In genomic region chr16:19382084-19382801, GRCh38 we compare ENCODE assay signal across 19 cellular contexts. TPM values are rescaled to one million over a fixed set of nuclear protein-coding genes. Genes with fewer than 3 reads are reported as not detected.
DNase-seq lines count a peak whose midpoint lies in the region; ATAC-seq and TF ChIP-seq lines count a peak whose summit lies in the region.
"Had no signal": no experiment of that assay in that cellular context is flagged by ENCODE, and none has a peak within 500 bp of the region (broad histone marks: within the 10 kb centered on the region; RNA-seq: fewer than 3 reads in every experiment).

No MANE protein-coding gene starts in this region.

- ATAC-seq in stimulated activated memory B cell treated with anti-CD40 and anti-IgM and Interleukin-4, amounts not matched to agents 10 μg/mL and 1 μg/mL and 100 μg/mL, for 72 hours: peak; percentile 49
- ATAC-seq: heart right ventricle had no signal

- H3K36me3 ChIP-seq in colonic mucosa: no peaks in the 10 kb centered on the region
- H3K36me3 ChIP-seq: heart right ventricle had no signal

- no peak overlapping the region for H3K27ac Mint-ChIP-seq in stimulated activated memory B cell treated with anti-CD40 and anti-IgM and Interleukin-4, amounts not matched to agents 10 μg/mL and 1 μg/mL and 100 μg/mL, for 72 hours
- H3K27ac Mint-ChIP-seq: CD14-positive monocyte had no signal

- intact Hi-C loops in colonic mucosa (cut with DNase I): no loop called here

- no peaks in the 10 kb centered on the region for H3K36me3 Mint-ChIP-seq in stimulated activated memory B cell treated with anti-CD40 and anti-IgM and Interleukin-4, amounts not matched to agents 10 μg/mL and 1 μg/mL and 100 μg/mL, for 72 hours
- H3K36me3 Mint-ChIP-seq: CD14-positive monocyte had no signal

- H3K9me3 Mint-ChIP-seq in stimulated activated memory B cell treated with anti-CD40 and anti-IgM and Interleukin-4, amounts not matched to agents 10 μg/mL and 1 μg/mL and 100 μg/mL, for 72 hours: no peaks in the 10 kb centered on the region

- H3K4me1 ChIP-seq in colonic mucosa: no peaks in the 10 kb centered on the region

- H3K4me3 ChIP-seq in colonic mucosa: no peak overlapping the region
- H3K4me3 ChIP-seq: heart right ventricle had no signal

- H3K4me3 Mint-ChIP-seq in stimulated activated memory B cell treated with anti-CD40 and anti-IgM and Interleukin-4, amounts not matched to agents 10 μg/mL and 1 μg/mL and 100 μg/mL, for 72 hours: no peak overlapping the region

- H3K9ac ChIP-seq in colonic mucosa (ENCODE audit: low read depth in 2 of 2, low read length in 2 of 2): no peak overlapping the region

- no peak for TF ChIP-seq CTCF in VCaP (conservative IDR thresholded peaks at IDR 0.05)
- no peak for TF ChIP-seq CTCF in colonic mucosa (IDR thresholded peaks at IDR 0.05)

- H3K27me3 Mint-ChIP-seq in stimulated activated memory B cell treated with anti-CD40 and anti-IgM and Interleukin-4, amounts not matched to agents 10 μg/mL and 1 μg/mL and 100 μg/mL, for 72 hours: peaks cover 41% of the 10 kb centered on the region

- peaks cover 12% of the 10 kb centered on the region for H3K4me1 Mint-ChIP-seq in stimulated activated memory B cell treated with anti-CD40 and anti-IgM and Interleukin-4, amounts not matched to agents 10 μg/mL and 1 μg/mL and 100 μg/mL, for 72 hours
- H3K4me1 Mint-ChIP-seq: CD14-positive monocyte had no signal

- DNase-seq in NCI-H1105 treated with DMSO at 0.1 percent for 48 hours (lab: John Stamatoyannopoulos, UW): peak; percentile 35
- DNase-seq in NCI-H1105 (lab: John Stamatoyannopoulos, UW): no peak
- DNase-seq in NCI-H2029 treated with DMSO at 0.1 percent for 48 hours (lab: John Stamatoyannopoulos, UW): peak; percentile 85
- DNase-seq in GM03348 (ENCODE audit: low spot score): no peak
- no peak for DNase-seq in HCEC 1CT
- DNase-seq in colonic mucosa: no peak
- DNase-seq: 8988T; activated naive CD4-positive, alpha-beta T cell; heart right ventricle; kidney glomerular epithelial cell had no signal

- no peaks in the 10 kb centered on the region for H3K9me3 ChIP-seq in colonic mucosa

- no peaks in the 10 kb centered on the region for H3K27me3 ChIP-seq in colonic mucosa

- peak overlapping the region; percentile 71 for H3K27ac ChIP-seq in VCaP
- no peak overlapping the region for H3K27ac ChIP-seq in colonic mucosa
- H3K27ac ChIP-seq: dorsolateral prefrontal cortex, heart right ventricle had no signal

RNA-seq across cellular contexts. Expression of gene TMC5, which starts 35.4 kb away (rescaled TPM):
- 100 to 1,000 TPM in 1 of 2 donors, 10 to 100 TPM in 1; 54.5 to 113 TPM for total RNA-seq in colonic mucosa
- total RNA-seq: G401; LHCN-M2; osteocyte; RPMI7951; T-helper 1 cell treated with Interleukin-12 subunit alpha and Interleukin-12 subunit beta and Interleukin-4 antibody, amounts not matched to agents 30 ng/mL and 1 ng/mL, for 36 hours had no signal

Comparison
In these comparisons a context has a peak if more than half of its experiments do, and no peak if none do; other contexts are left out.
1. DNase-seq: peak in NCI-H1105 treated with DMSO at 0.1 percent for 48 hours (single experiment) and NCI-H2029 treated with DMSO at 0.1 percent for 48 hours (single experiment); none in NCI-H1105 (single experiment), GM03348 (single experiment), HCEC 1CT (single experiment) and colonic mucosa (single experiment).